In genomic region chr2:189782221-189782671, GRCh38 we compare ENCODE assay signal across 8 cellular contexts. TPM values are rescaled to one million over a fixed set of nuclear protein-coding genes. Genes with fewer than 3 reads are reported as not detected.
A peak's percentile ranks its signal among the peaks of the same experiment; 100 is the strongest.
DNase-seq lines count a peak whose midpoint lies in the region; ATAC-seq, FAIRE-seq and TF ChIP-seq lines count a peak whose summit lies in the region.

No MANE protein-coding gene starts in this region.

- TF ChIP-seq CTCF in WTC11 (IDR thresholded peaks at IDR 0.05) (no peak), foreskin fibroblast (IDR thresholded peaks at IDR 0.05; ENCODE audit: low read depth, low read length) (no peak), tibial artery (IDR thresholded peaks at IDR 0.05) (no peak), pancreas (IDR thresholded peaks at IDR 0.05) (no peak)

- H3K4me1 Mint-ChIP-seq in WTC11: peaks cover 29% of the 10 kb centered on the region

- ATAC-seq in right cardiac atrium: no peak
- ATAC-seq in left ventricle myocardium superior: no peak
- ATAC-seq in WTC11: no peak
- no peak for ATAC-seq in pancreas

- CTCF ChIA-PET in WTC11 (lab: Charles Lee): no interaction called here

- H3K4me3 Mint-ChIP-seq in WTC11: peak overlapping the region; percentile 82

- H3K4me1 ChIP-seq in right cardiac atrium (ENCODE audit: control insufficient read depth, insufficient read depth, low read length): peaks cover 3% of the 10 kb centered on the region
- H3K4me1 ChIP-seq in tibial artery: peaks cover 4 to 42% (median 20%) of the 10 kb centered on the region in 4 donors
- H3K4me1 ChIP-seq in pancreas: peaks cover 12 to 34% (median 32%) of the 10 kb centered on the region in 3 donors

- H3K36me3 Mint-ChIP-seq in WTC11: peaks cover 57% of the 10 kb centered on the region

- DNase-seq in right cardiac atrium (no peak), left ventricle myocardium superior (no peak), WTC11 (ENCODE audit: low spot score) (no peak), foreskin fibroblast (peak in 1 of 2 donors; percentile 42), tibial artery (no peak), NCI-H2227 treated with DMSO at 0.1 percent for 48 hours (lab: John Stamatoyannopoulos, UW) (no peak), pancreas (no peak), germinal center (ENCODE audit: low spot score) (no peak)

- H3K27ac ChIP-seq in right cardiac atrium (ENCODE audit: low read length) (no peak overlapping the region), tibial artery (peak overlapping the region in 1 of 2 donors; percentile 90), pancreas (no peak overlapping the region)

- H3K9me3 ChIP-seq in right cardiac atrium (ENCODE audit: control insufficient read depth, low read length) (no peaks in the 10 kb centered on the region), tibial artery (no peaks in the 10 kb centered on the region), pancreas (no peaks in the 10 kb centered on the region)

- H3K27me3 ChIP-seq in right cardiac atrium (ENCODE audit: control insufficient read depth, insufficient read depth): no peaks in the 10 kb centered on the region
- no peaks in the 10 kb centered on the region for H3K27me3 ChIP-seq in tibial artery
- no peaks in the 10 kb centered on the region for H3K27me3 ChIP-seq in pancreas

- WGBS in right cardiac atrium: 60% methylated on average over 4 of the region's 4 CpGs
- WGBS in pancreas, 2 donors: 42 to 43% methylated on average over 4 of the region's 4 CpGs

- POLR2A ChIA-PET in WTC11 (lab: Charles Lee): no interaction called here

- peaks cover 20 to 33% (median 23%) of the 10 kb centered on the region in 3 donors for H3K36me3 ChIP-seq in tibial artery
- peaks cover 0 to 9% (median 8%) of the 10 kb centered on the region in 3 donors for H3K36me3 ChIP-seq in pancreas

- H3K27ac Mint-ChIP-seq in WTC11: peak overlapping the region; percentile 24; the same call in 1 of the 2 replicates

- no peaks in the 10 kb centered on the region for H3K27me3 Mint-ChIP-seq in WTC11 (ENCODE audit: low read depth)

- FAIRE-seq in pancreas (lab: Jason Lieb, UNC): no peak

- peak overlapping the region; percentile 80 for H3K4me3 ChIP-seq in right cardiac atrium (ENCODE audit: low read length)
- H3K4me3 ChIP-seq in foreskin fibroblast (ENCODE audit: low read depth in 1 of 2, low read length in 2 of 2): peak overlapping the region; percentile 77 to 96
- peak overlapping the region; percentile 15 to 69 for H3K4me3 ChIP-seq in tibial artery
- H3K4me3 ChIP-seq in pancreas: peak overlapping the region in 2 of 4 donors; percentile 55 to 77

- intact Hi-C loops in right cardiac atrium (cut with DNase I): no loop called here
- intact Hi-C loops in left ventricle myocardium superior (cut with micrococcal nuclease): no loop called here
- intact Hi-C loops in tibial artery (cut with DNase I; ENCODE audit: low total_unique reads): loop anchor here (10.0 kb wide), 2 partner anchors 117 to 787 kb away; partner anchors contain the start of gene ASNSD1
- intact Hi-C loops in pancreas (cut with DNase I): no loop called here

- H3K9me3 Mint-ChIP-seq in WTC11: no peaks in the 10 kb centered on the region

TF ChIP-seq in WTC11, 78 proteins besides CTCF, POLR2A, EP300 and RAD21:
- TF ChIP-seq PRDM15 (CRISPR knock-in tag; IDR thresholded peaks at IDR 0.05) (no peak), JUN (CRISPR knock-in tag; IDR thresholded peaks at IDR 0.05) (no peak), ATF3 (CRISPR knock-in tag; conservative IDR thresholded peaks at IDR 0.05) (no peak), ZBTB43 (CRISPR knock-in tag; IDR thresholded peaks at IDR 0.05) (no peak), SMAD3 (CRISPR knock-in tag; IDR thresholded peaks at IDR 0.05; ENCODE audit: borderline replicate concordance) (no peak), ATF1 (CRISPR knock-in tag; IDR thresholded peaks at IDR 0.05) (no peak), CREM (CRISPR knock-in tag; IDR thresholded peaks at IDR 0.05) (no peak), ZNF263 (CRISPR knock-in tag; IDR thresholded peaks at IDR 0.05; ENCODE audit: low read depth) (no peak), ZMAT4 (CRISPR knock-in tag; IDR thresholded peaks at IDR 0.05) (no peak), IRF1 (CRISPR knock-in tag; IDR thresholded peaks at IDR 0.05) (no peak), NR1H2 (CRISPR knock-in tag; IDR thresholded peaks at IDR 0.05) (no peak), ERG (CRISPR knock-in tag; IDR thresholded peaks at IDR 0.05) (no peak), RORB (CRISPR knock-in tag; IDR thresholded peaks at IDR 0.05) (no peak), TP53 (CRISPR knock-in tag; IDR thresholded peaks at IDR 0.05) (no peak), MYBL2 (CRISPR knock-in tag; IDR thresholded peaks at IDR 0.05) (no peak), OVOL2 (CRISPR knock-in tag; IDR thresholded peaks at IDR 0.05; ENCODE audit: borderline replicate concordance) (no peak)

RNA-seq across cellular contexts. Expression of gene ORMDL1, which starts 1.9 kb away (rescaled TPM):
- 10 to 100 TPM; 30.3 to 44.6 (median 35.2) TPM for total RNA-seq in right cardiac atrium
- 43.3 TPM for polyA plus RNA-seq in right cardiac atrium
- total RNA-seq in left ventricle myocardium superior: 21.4 TPM
- 38.4 to 40.1 TPM (median 39.9 TPM) in 3 replicates for total RNA-seq in WTC11 (2021)
- total RNA-seq in pancreas: 10 to 100 TPM; 20.2 to 30.8 (median 26.3) TPM
- polyA plus RNA-seq in pancreas: 100 to 1,000 TPM; 101 to 121 TPM

RNA-seq across cellular contexts. Expression of gene PMS1, which starts 2.0 kb away (rescaled TPM):
- total RNA-seq in right cardiac atrium (10 to 100 TPM; 15.3 to 20.8 (median 17.7) TPM), left ventricle myocardium superior (12.3 TPM), WTC11 (2021) (49.8 to 74.5 TPM (median 69.5 TPM) in 3 replicates), pancreas (10 to 100 TPM in 4 of 6 donors, 1 to 10 TPM in 2; 8.1 to 17.1 (median 12.2) TPM)
- polyA plus RNA-seq in right cardiac atrium (7.3 TPM), pancreas (10 to 100 TPM; 10.5 to 10.6 TPM)

RNA-seq across cellular contexts. Expression of gene OSGEPL1, which starts 19.7 kb away (rescaled TPM):
- total RNA-seq in right cardiac atrium (10 to 100 TPM in 1 of 4 donors, 1 to 10 TPM in 3; 4.3 to 10.5 (median 9.3) TPM), left ventricle myocardium superior (12.6 TPM), WTC11 (2021) (15.2 to 17.1 TPM (median 16.7 TPM) in 3 replicates), pancreas (1 to 10 TPM; 1.2 to 3.2 (median 2.0) TPM)
- polyA plus RNA-seq in right cardiac atrium (8.2 TPM), pancreas (1 to 10 TPM; 1.7 to 2.8 TPM)
